11 cellular contexts compared by ENCODE assay signal in the genomic region with DNA sequence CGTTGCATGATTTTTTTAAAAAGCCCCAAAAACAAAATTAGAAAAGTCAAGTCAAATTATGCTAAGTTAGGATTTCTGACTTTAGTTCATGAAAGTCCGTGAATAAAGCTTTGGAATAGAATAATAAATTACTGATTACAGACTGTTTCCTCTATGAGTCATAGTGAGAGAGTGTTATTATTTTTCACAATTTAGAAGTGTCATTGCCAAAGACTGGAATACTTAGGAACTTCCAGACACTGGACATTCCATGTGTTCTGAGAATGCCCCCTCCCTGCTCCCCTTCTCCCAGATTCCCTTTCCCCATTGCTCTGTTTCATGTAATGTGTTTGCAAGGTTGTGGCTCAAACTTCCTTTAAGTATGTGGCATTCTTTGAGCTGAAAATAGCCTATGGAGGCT.
DNase-seq lines count a peak whose midpoint lies in the region; ATAC-seq and TF ChIP-seq lines count a peak whose summit lies in the region.
"Had no signal": no experiment of that assay in that cellular context is flagged by ENCODE, and none has a peak within 500 bp of the region (broad histone marks: within the 10 kb centered on the region; RNA-seq: fewer than 3 reads in every experiment).

No MANE protein-coding gene starts in this region.

- H3K79me1 ChIP-seq in IMR-90 (ENCODE audit: low read depth in 1 of 2, low read length in 2 of 2) = peaks cover 5 to 6% of the 10 kb centered on the region in 2 experiments; a peak in 3 of 4 replicates

- H3K27me3 ChIP-seq in IMR-90 (ENCODE audit: control insufficient read depth, insufficient read depth, low read length) = no peaks in the 10 kb centered on the region
- H3K27me3 ChIP-seq: BLaER1 treated with 17β-estradiol and CSF1 and Interleukin-3, amounts not matched to agents 10 nM and 100 nM; right lobe of liver had no signal

- ATAC-seq in IMR-90 (ENCODE audit: low read depth) (peak; percentile 55), natural killer cell (no peak)

- peak overlapping the region; percentile 79; the same call in 1 of the 2 replicates for H2BK20ac ChIP-seq in IMR-90 (ENCODE audit: low read depth, low read length)

- peak overlapping the region in 1 of 2 experiments; percentile 44; a peak in 1 of 4 replicates for H4K8ac ChIP-seq in IMR-90 (ENCODE audit: low read depth in 2 of 2, low read length in 2 of 2)

- peak overlapping the region; percentile 72; the same call in 2 of the 3 replicates for H2BK15ac ChIP-seq in IMR-90 (ENCODE audit: low read depth, low read length)

- H3K9me1 ChIP-seq in IMR-90 (ENCODE audit: insufficient read depth, low read length) = peaks cover 8% of the 10 kb centered on the region; the same call in 1 of the 2 replicates

- peak overlapping the region; percentile 60 for H3K4me2 ChIP-seq in IMR-90 (ENCODE audit: low read depth, low read length)
- H3K4me2 ChIP-seq: BLaER1 treated with 17β-estradiol and CSF1 and Interleukin-3, amounts not matched to agents 10 nM and 100 nM had no signal

- H3K9me3 Mint-ChIP-seq in mesothelial cell of epicardium = peaks cover 15% of the 10 kb centered on the region
- no peaks in the 10 kb centered on the region for H3K9me3 Mint-ChIP-seq in natural killer cell

- H2AFZ ChIP-seq in IMR-90 (replicated peaks; ENCODE audit: low read length, poor library complexity) = no peak overlapping the region

- H4K91ac ChIP-seq in IMR-90 (ENCODE audit: insufficient read depth, low read depth, low read length) = no peak overlapping the region

- CTCF ChIA-PET in IMR-90 (lab: Yijun Ruan, JAX) = no interaction called here

- peak overlapping the region; percentile 79; the same call in 1 of the 2 replicates for H3K4ac ChIP-seq in IMR-90 (ENCODE audit: low read depth, low read length)

- H3K4me1 Mint-ChIP-seq in mesothelial cell of epicardium = peaks cover 62% of the 10 kb centered on the region
- H3K4me1 Mint-ChIP-seq in natural killer cell = no peaks in the 10 kb centered on the region

- H3K4me1 ChIP-seq in IMR-90 (ENCODE audit: control insufficient read depth, insufficient read depth, low read length) = peaks cover 19% of the 10 kb centered on the region
- H3K4me1 ChIP-seq: right lobe of liver had no signal

- no peak for TF ChIP-seq RAD21 in IMR-90 (IDR thresholded peaks at IDR 0.05; ENCODE audit: low read length)

- no peak overlapping the region for H2AK9ac ChIP-seq in IMR-90 (replicated peaks; ENCODE audit: low read depth, low read length, poor library complexity)

- intact Hi-C loops in IMR-90 (cut with micrococcal nuclease) (no loop called here), natural killer cell (cut with micrococcal nuclease) (no loop called here)

- TF ChIP-seq POLR2A in IMR-90 (IDR thresholded peaks at IDR 0.05; ENCODE audit: low read depth, low read length) = no peak

- dilution Hi-C loops in IMR-90 (cut with HindIII; ENCODE audit: low sequenced_read_pairs, unreplicated experiment) = no loop called here

- WGBS in IMR-90 (ENCODE audit: extremely low coverage in 2 of 2, insufficient read length in 1 of 2), 2 experiments = no CpG with 5 or more reads among the region's 2 CpGs

- H4K5ac ChIP-seq in IMR-90 (ENCODE audit: low read depth, low read length) = no peak overlapping the region

- POLR2A ChIA-PET in IMR-90 (lab: Charles Lee; ENCODE audit: unreplicated experiment) = no interaction called here

- H3K27ac ChIP-seq in IMR-90 (ENCODE audit: insufficient read depth, low read length) (no peak overlapping the region; the same call in 1 of the 2 replicates), coronary artery (peak overlapping the region; percentile 29 to 83)
- H3K27ac ChIP-seq: BLaER1 treated with 17β-estradiol and CSF1 and Interleukin-3, amounts not matched to agents 10 nM and 100 nM had no signal

- H3K56ac ChIP-seq in IMR-90 (ENCODE audit: extremely low read depth, insufficient read depth, low read length) = no peak overlapping the region

- H2BK120ac ChIP-seq in IMR-90 (ENCODE audit: low read depth, low read length) = peak overlapping the region; percentile 62; the same call in 1 of the 2 replicates

- no peak overlapping the region for H3K4me3 Mint-ChIP-seq in mesothelial cell of epicardium
- no peak overlapping the region for H3K4me3 Mint-ChIP-seq in natural killer cell

- peak overlapping the region; percentile 85 for H2AK5ac ChIP-seq in IMR-90 (ENCODE audit: low read depth, low read length)

- no peak overlapping the region; the same call in 1 of the 2 replicates for H3K23ac ChIP-seq in IMR-90 (ENCODE audit: low read depth, low read length)

- H3K36me3 Mint-ChIP-seq in mesothelial cell of epicardium = peaks cover 3% of the 10 kb centered on the region
- no peaks in the 10 kb centered on the region for H3K36me3 Mint-ChIP-seq in natural killer cell

- TF ChIP-seq CTCF in IMR-90 (conservative IDR thresholded peaks at IDR 0.05; ENCODE audit: low read depth, low read length) (no peak), coronary artery (IDR thresholded peaks at IDR 0.05) (no peak), mesothelial cell of epicardium (IDR thresholded peaks at IDR 0.05; ENCODE audit: unreplicated experiment) (no peak), natural killer cell (IDR thresholded peaks at IDR 0.05) (no peak)

- peak overlapping the region; percentile 74 for H3K14ac ChIP-seq in IMR-90 (replicated peaks; ENCODE audit: low read depth, low read length)

- in situ Hi-C loops in ACHN (cut with HindIII; ENCODE audit: low pct_ligation_motif_present, low pct_unique_long_range_greater_than_20kb, low sequenced_read_pairs) (no loop called here), IMR-90 (cut with MboI; ENCODE audit: low sequenced_read_pairs) (no loop called here)

- H3K18ac ChIP-seq in IMR-90 (ENCODE audit: low read depth, low read length) = peak overlapping the region; percentile 89

- H3K36me3 ChIP-seq in IMR-90 (ENCODE audit: control insufficient read depth, insufficient read depth, low read length) = no peaks in the 10 kb centered on the region
- H3K36me3 ChIP-seq: BLaER1 treated with 17β-estradiol and CSF1 and Interleukin-3, amounts not matched to agents 10 nM and 100 nM; right lobe of liver had no signal

- H3K9me3 ChIP-seq in IMR-90 (ENCODE audit: control insufficient read depth, insufficient read depth, low read length) = no peaks in the 10 kb centered on the region
- H3K9me3 ChIP-seq: BLaER1 treated with 17β-estradiol and CSF1 and Interleukin-3, amounts not matched to agents 10 nM and 100 nM; right lobe of liver had no signal

- peak overlapping the region; percentile 75 for H3K27ac Mint-ChIP-seq in mesothelial cell of epicardium
- no peak overlapping the region for H3K27ac Mint-ChIP-seq in natural killer cell

- H3K27me3 Mint-ChIP-seq in mesothelial cell of epicardium (ENCODE audit: low read depth) = no peaks in the 10 kb centered on the region
- peaks cover 18 to 35% of the 10 kb centered on the region in 2 donors for H3K27me3 Mint-ChIP-seq in natural killer cell (ENCODE audit: low read depth in 2 of 2)

- peak overlapping the region; percentile 61 for H2BK5ac ChIP-seq in IMR-90 (ENCODE audit: low read depth, low read length, poor library complexity, severe bottlenecking)

- peak; percentile 61 for DNase-seq in ACHN
- DNase-seq in IMR-90 = peak; percentile 70
- no peak for DNase-seq in coronary artery (ENCODE audit: low spot score)
- DNase-seq in mesothelial cell of epicardium (ENCODE audit: low spot score in 2 of 2, unreplicated experiment in 2 of 2) = no peak
- DNase-seq in NCI-H146 (lab: John Stamatoyannopoulos, UW) = no peak
- DNase-seq in natural killer cell = no peak
- DNase-seq in SHP77 treated with DMSO at 0.1 percent for 48 hours (lab: John Stamatoyannopoulos, UW) = no peak
- no peak for DNase-seq in C1 segment of cervical spinal cord (lab: John Stamatoyannopoulos, UW)
- DNase-seq: NCI-H2029, right lobe of liver had no signal

- H4K20me1 ChIP-seq in IMR-90 (ENCODE audit: insufficient read depth, low read length) = peaks cover 2% of the 10 kb centered on the region; the same call in 1 of the 2 replicates
- H4K20me1 ChIP-seq: BLaER1 treated with 17β-estradiol and CSF1 and Interleukin-3, amounts not matched to agents 10 nM and 100 nM had no signal

- no TSS peak for BruUV-seq in IMR-90 (replicated peaks; lab: Mats Ljungman, UMichigan)

- H3K9ac ChIP-seq in IMR-90 (ENCODE audit: low read depth, low read length) = no peak overlapping the region
- H3K9ac ChIP-seq: BLaER1 treated with 17β-estradiol and CSF1 and Interleukin-3, amounts not matched to agents 10 nM and 100 nM had no signal

- H3K4me3 ChIP-seq in IMR-90 (ENCODE audit: insufficient read depth, low read depth, low read length) = no peak overlapping the region
- H3K4me3 ChIP-seq in coronary artery = peak overlapping the region; percentile 1
- H3K4me3 ChIP-seq: BLaER1 treated with 17β-estradiol and CSF1 and Interleukin-3, amounts not matched to agents 10 nM and 100 nM; right lobe of liver had no signal

TF ChIP-seq in IMR-90, 13 proteins besides CTCF, POLR2A, EP300 and RAD21:
- TF ChIP-seq FOS (IDR thresholded peaks at IDR 0.05; ENCODE audit: low read depth, low read length) = peak; percentile 74; the same call in 1 of the 2 replicates
- peak; percentile 34; the same call in 1 of the 2 replicates for TF ChIP-seq MAZ (IDR thresholded peaks at IDR 0.05; ENCODE audit: borderline replicate concordance, low read depth, low read length)
- no peak for TF ChIP-seq SMC3 (IDR thresholded peaks at IDR 0.05; ENCODE audit: low read depth, low read length)
- TF ChIP-seq MAFK (IDR thresholded peaks at IDR 0.05; ENCODE audit: low read depth, low read length) = 0 out of 2 replicates have a peak, but pooled peaks have one; percentile 7
- TF ChIP-seq, protein P1, sequence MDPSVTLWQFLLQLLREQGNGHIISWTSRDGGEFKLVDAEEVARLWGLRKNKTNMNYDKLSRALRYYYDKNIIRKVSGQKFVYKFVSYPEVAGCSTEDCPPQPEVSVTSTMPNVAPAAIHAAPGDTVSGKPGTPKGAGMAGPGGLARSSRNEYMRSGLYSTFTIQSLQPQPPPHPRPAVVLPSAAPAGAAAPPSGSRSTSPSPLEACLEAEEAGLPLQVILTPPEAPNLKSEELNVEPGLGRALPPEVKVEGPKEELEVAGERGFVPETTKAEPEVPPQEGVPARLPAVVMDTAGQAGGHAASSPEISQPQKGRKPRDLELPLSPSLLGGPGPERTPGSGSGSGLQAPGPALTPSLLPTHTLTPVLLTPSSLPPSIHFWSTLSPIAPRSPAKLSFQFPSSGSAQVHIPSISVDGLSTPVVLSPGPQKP (IDR thresholded peaks at IDR 0.05; ENCODE audit: borderline replicate concordance, low read depth, low read length) = no peak
- peak; percentile 78 for TF ChIP-seq CEBPB (IDR thresholded peaks at IDR 0.05; ENCODE audit: low read depth, low read length)

Comparison
In these comparisons a context has a peak if more than half of its experiments do, and no peak if none do; other contexts are left out.
1. DNase-seq: peak in ACHN (single experiment) and IMR-90 (single experiment); none in coronary artery (single experiment), mesothelial cell of epicardium (0 of 2), NCI-H146 (single experiment), natural killer cell (single experiment), SHP77 treated with DMSO at 0.1 percent for 48 hours (single experiment) and C1 segment of cervical spinal cord (0 of 14).